In genomic region chr17:39130205-39130604, GRCh38 we compare ENCODE assay signal across 2 cellular contexts.
TF ChIP-seq lines count a peak whose summit lies in the region.

No MANE protein-coding gene starts in this region.

TF ChIP-seq in HEK293, 187 proteins besides CTCF, POLR2A, EP300 and RAD21:
- TF ChIP-seq ZNF121 (tag by site-specific recombination; IDR thresholded peaks at IDR 0.05): peak; percentile 84; the same call in 1 of the 2 replicates
- TF ChIP-seq PRDM2 (tag by site-specific recombination; IDR thresholded peaks at IDR 0.05; ENCODE audit: borderline replicate concordance): no peak

TF ChIP-seq in K562, 482 proteins besides CTCF, POLR2A, EP300 and RAD21:
- TF ChIP-seq ZNF121 (CRISPR knock-in tag; conservative IDR thresholded peaks at IDR 0.05) (0 out of 2 replicates have a peak, but pooled peaks have one; percentile 23), ZKSCAN8 (CRISPR knock-in tag; IDR thresholded peaks at IDR 0.05) (no peak), RBM25 (IDR thresholded peaks at IDR 0.05; ENCODE audit: low read depth, low read length, severe bottlenecking) (peak; percentile 17)
